In genomic region chr18:69947361-69948106, GRCh38 we compare ENCODE assay signal across 10 cellular contexts. TPM values are rescaled to one million over a fixed set of nuclear protein-coding genes. Genes with fewer than 3 reads are reported as not detected.
DNase-seq lines count a peak whose midpoint lies in the region; ATAC-seq, FAIRE-seq and TF ChIP-seq lines count a peak whose summit lies in the region.
"Had no signal": no experiment of that assay in that cellular context is flagged by ENCODE, and none has a peak within 500 bp of the region (broad histone marks: within the 10 kb centered on the region; RNA-seq: fewer than 3 reads in every experiment).

Gene CD226 (minus strand): TSS chr18:69947873. CDS start chr18:69947406, 467 bp downstream.

- H3K4me3 ChIP-seq in colonic mucosa: no peak within 1 kb of the TSS
- H3K4me3 ChIP-seq: psoas muscle had no signal

- H3K36me3 ChIP-seq in colonic mucosa: no peaks in the 10 kb centered on the region

- TF ChIP-seq POLR2A in GM10847 (IDR thresholded peaks at IDR 0.05; ENCODE audit: extremely low read depth, insufficient read length) (peak; percentile 20), H54 (IDR thresholded peaks at IDR 0.05; ENCODE audit: low read depth, low read length) (no peak)

- no peaks in the 10 kb centered on the region for H3K9me3 ChIP-seq in colonic mucosa
- H3K9me3 ChIP-seq: psoas muscle had no signal

- ATAC-seq in GM19463 (IDR thresholded peaks at IDR 0.05; ENCODE audit: unreplicated experiment) (peak; percentile 40), HG03571 (IDR thresholded peaks at IDR 0.05; ENCODE audit: unreplicated experiment) (peak; percentile 28)
- ATAC-seq: psoas muscle had no signal

- DNase-seq in colonic mucosa (no peak), H54 (ENCODE audit: insufficient read length, low spot score) (no peak), nucleus accumbens (lab: John Stamatoyannopoulos, UW) (no peak), GM19238 (ENCODE audit: insufficient read length, low spot score) (no peak), NCI-H526 treated with DMSO at 0.1 percent for 48 hours (lab: John Stamatoyannopoulos, UW) (no peak)
- DNase-seq: psoas muscle had no signal

- no peaks in the 10 kb centered on the region for H3K4me1 ChIP-seq in colonic mucosa
- H3K4me1 ChIP-seq: psoas muscle had no signal

- H3K27ac ChIP-seq in colonic mucosa: peak within 1 kb of the TSS; percentile 6
- H3K27ac ChIP-seq: psoas muscle had no signal

- H3K9ac ChIP-seq in colonic mucosa (ENCODE audit: low read depth in 2 of 2, low read length in 2 of 2): no peak within 1 kb of the TSS

- FAIRE-seq in H54 (lab: Jason Lieb, UNC): no peak
- FAIRE-seq: G401.6 had no signal

- intact Hi-C loops in colonic mucosa (cut with DNase I): no loop called here

- H3K27me3 ChIP-seq in colonic mucosa: no peaks in the 10 kb centered on the region

- no peak for TF ChIP-seq CTCF in colonic mucosa (IDR thresholded peaks at IDR 0.05)

RNA-seq across cellular contexts. Expression of gene CD226, which starts in this region (rescaled TPM):
- 1 to 10 TPM; 1.0 to 1.1 TPM for total RNA-seq in colonic mucosa
